In the genomic region with DNA sequence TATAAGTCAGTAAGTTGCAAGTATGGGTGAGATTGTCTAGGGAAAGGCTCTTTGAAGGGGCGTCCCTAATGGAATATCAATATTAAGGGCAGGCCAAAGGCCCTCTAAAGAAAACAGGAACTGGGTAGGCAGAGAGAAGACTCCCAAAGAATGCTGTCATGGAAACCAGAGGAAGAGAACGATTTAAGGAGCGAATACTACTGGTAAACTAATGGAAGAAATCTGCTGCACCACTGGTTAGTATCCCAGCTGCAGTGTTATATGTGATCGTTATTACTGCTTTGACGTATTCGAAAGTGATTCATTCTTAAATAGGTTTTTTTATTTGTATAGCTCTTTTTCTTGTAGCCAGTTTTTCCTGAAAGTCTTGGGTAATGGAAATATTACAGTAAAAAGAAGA, we compare ENCODE assay signal across 9 cellular contexts. TPM values are rescaled to one million over a fixed set of nuclear protein-coding genes. Genes with fewer than 3 reads are reported as not detected.
DNase-seq lines count a peak whose midpoint lies in the region; ATAC-seq, FAIRE-seq and TF ChIP-seq lines count a peak whose summit lies in the region.
"Had no signal": no experiment of that assay in that cellular context is flagged by ENCODE, and none has a peak within 500 bp of the region (broad histone marks: within the 10 kb centered on the region; RNA-seq: fewer than 3 reads in every experiment).

No MANE protein-coding gene starts in this region.

- H3K36me3 Mint-ChIP-seq in progenitor cell of endocrine pancreas (ENCODE audit: insufficient read depth), result peaks cover 25% of the 10 kb centered on the region

- no peak overlapping the region for H4K5ac ChIP-seq in H1 (ENCODE audit: insufficient read length, low read depth, low read length)

- no peak overlapping the region for H3K18ac ChIP-seq in H1 (ENCODE audit: extremely low read depth, low read length)

- TF ChIP-seq CTCF in GM12865 (IDR thresholded peaks at IDR 0.05; ENCODE audit: insufficient read depth, low read depth, low read length, missing control alignments) (no peak), OCI-LY3 (IDR thresholded peaks at IDR 0.05; ENCODE audit: low read depth, low read length) (no peak), H1 (IDR thresholded peaks at IDR 0.05; ENCODE audit: control extremely low read depth in 1 of 3, insufficient read depth in 1 of 3, low read depth in 1 of 3, low read length in 3 of 3) (no peak), progenitor cell of endocrine pancreas (IDR thresholded peaks at IDR 0.05; ENCODE audit: unreplicated experiment) (no peak)

- peak overlapping the region; percentile 96 for H3K27ac Mint-ChIP-seq in progenitor cell of endocrine pancreas

- H2BK5ac ChIP-seq in H1 (ENCODE audit: low read depth, low read length), result no peak overlapping the region

- peaks cover 27% of the 10 kb centered on the region for H3K4me1 Mint-ChIP-seq in progenitor cell of endocrine pancreas (ENCODE audit: low read depth)

- peaks cover 40% of the 10 kb centered on the region for H3K79me2 ChIP-seq in OCI-LY3 (ENCODE audit: low read length)
- peaks cover 0 to 36% of the 10 kb centered on the region in 2 experiments; a peak in 3 of 4 replicates for H3K79me2 ChIP-seq in H1 (ENCODE audit: control insufficient read depth in 1 of 2, insufficient read depth in 2 of 2, low read length in 2 of 2)

- H3K27me3 Mint-ChIP-seq in progenitor cell of endocrine pancreas, result no peaks in the 10 kb centered on the region

- H3K9ac ChIP-seq in OCI-LY3 (ENCODE audit: low read length), result peak overlapping the region; percentile 97
- H3K9ac ChIP-seq in H1 (replicated peaks in 1 of 4; ENCODE audit: extremely low read depth in 1 of 4, low read depth in 3 of 4, low read length in 3 of 4), result peak overlapping the region in 3 of 4 experiments; percentile 83 to 98 (median 97); a peak in 3 of 7 replicates

- no peak for TF ChIP-seq POLR2A in H1 (IDR thresholded peaks at IDR 0.05; ENCODE audit: control extremely low read depth in 1 of 2, low read depth in 2 of 2, low read length in 2 of 2)

- peaks cover 30% of the 10 kb centered on the region for H3K36me3 ChIP-seq in OCI-LY3 (replicated peaks; ENCODE audit: low read depth, low read length)
- peaks cover 18 to 37% (median 28%) of the 10 kb centered on the region in 4 experiments for H3K36me3 ChIP-seq in H1 (ENCODE audit: control insufficient read depth in 2 of 4, insufficient read depth in 4 of 4, low read length in 3 of 4)

- H4K91ac ChIP-seq in H1 (replicated peaks; ENCODE audit: insufficient read length, low read length), result no peak overlapping the region

- FAIRE-seq in H1 (lab: Jason Lieb, UNC), result no peak

- no peaks in the 10 kb centered on the region for H3K9me3 ChIP-seq in OCI-LY3 (ENCODE audit: insufficient read depth, low read length)
- peaks cover 6 to 13% of the 10 kb centered on the region in 2 experiments for H3K9me3 ChIP-seq in H1 (ENCODE audit: insufficient read depth in 2 of 2, low read depth in 1 of 2, low read length in 1 of 2)

- TF ChIP-seq EP300 in H1 (IDR thresholded peaks at IDR 0.05; ENCODE audit: borderline replicate concordance in 1 of 2, low read depth in 2 of 2, low read length in 2 of 2), result no peak

- H3K4me1 ChIP-seq in OCI-LY3 (ENCODE audit: low read length) (peaks cover 13% of the 10 kb centered on the region), H1 (replicated peaks in 1 of 4; ENCODE audit: control insufficient read depth in 3 of 4, insufficient read depth in 4 of 4, low read length in 3 of 4) (peaks cover 0 to 11% (median 6%) of the 10 kb centered on the region in 4 experiments; a peak in 5 of 7 replicates)

- no peak overlapping the region for H3K27ac ChIP-seq in OCI-LY3 (ENCODE audit: low read length)
- H3K27ac ChIP-seq in H1 (ENCODE audit: low read depth, low read length), result no peak overlapping the region

- H2BK15ac ChIP-seq in H1 (ENCODE audit: low read length), result no peak overlapping the region

- H3K4me2 ChIP-seq in OCI-LY3 (ENCODE audit: low read length), result peak overlapping the region; percentile 98
- H3K4me2 ChIP-seq in H1 (ENCODE audit: insufficient read depth in 1 of 2, low read depth in 2 of 2, low read length in 2 of 2), result peak overlapping the region; percentile 84 to 97

- H3K4ac ChIP-seq in H1 (replicated peaks; ENCODE audit: insufficient read length, low read depth, low read length), result no peak overlapping the region

- peaks cover 8% of the 10 kb centered on the region for H3K23me2 ChIP-seq in H1 (ENCODE audit: low read depth, low read length)

- POLR2A ChIA-PET in H1 (lab: Charles Lee; ENCODE audit: partially characterized antibody), result interaction anchor here (1.1 to 2.0 kb wide), 3 partner anchors 10 to 103 kb away, joined by 3 to 10 read pairs (median 3); no protein-coding TSS in a partner anchor

- H3K4me3 ChIP-seq in GM12865 (ENCODE audit: low read depth, low read length) (peak overlapping the region; percentile 78), OCI-LY3 (ENCODE audit: low read length) (peak overlapping the region; percentile 99), H1 (ENCODE audit: extremely low read depth in 1 of 4, insufficient read depth in 2 of 4, low read depth in 3 of 4, low read length in 4 of 4) (peak overlapping the region; percentile 81 to 96 (median 90))

- H3K27me3 ChIP-seq in OCI-LY3 (ENCODE audit: low read depth, low read length) (no peaks in the 10 kb centered on the region), H1 (replicated peaks in 1 of 4; ENCODE audit: control insufficient read depth in 3 of 4, extremely low read depth in 1 of 4, insufficient read depth in 3 of 4, low read length in 3 of 4) (peaks cover 10 to 21% (median 20%) of the 10 kb centered on the region in 4 experiments)

- H3K9me3 Mint-ChIP-seq in progenitor cell of endocrine pancreas (ENCODE audit: low read depth), result peaks cover 8% of the 10 kb centered on the region

- H2AFZ ChIP-seq in OCI-LY3 (ENCODE audit: low read depth, low read length), result no peak overlapping the region
- H2AFZ ChIP-seq in H1 (ENCODE audit: low read length), result no peak overlapping the region

- no peak overlapping the region for H2BK120ac ChIP-seq in H1 (replicated peaks; ENCODE audit: low read depth, low read length)

- no peak overlapping the region for H3K23ac ChIP-seq in H1 (ENCODE audit: insufficient read length)

- H3K4me3 Mint-ChIP-seq in progenitor cell of endocrine pancreas (ENCODE audit: low read depth), result peak overlapping the region; percentile 94

- H3K14ac ChIP-seq in H1 (ENCODE audit: insufficient read length), result no peak overlapping the region

- H2AK5ac ChIP-seq in H1 (ENCODE audit: low read depth, low read length), result no peak overlapping the region

- CTCF ChIA-PET in H1 (lab: Charles Lee; ENCODE audit: partially characterized antibody), result interaction anchor here (0.8 to 9.1 kb wide), 3 partner anchors 11 to 49 kb away, joined by 4 to 85 read pairs (median 32); no protein-coding TSS in a partner anchor

- no peaks in the 10 kb centered on the region for H4K20me1 ChIP-seq in OCI-LY3 (ENCODE audit: insufficient read depth, low read length)
- H4K20me1 ChIP-seq in H1 (replicated peaks in 1 of 2; ENCODE audit: control insufficient read depth in 1 of 2, insufficient read depth in 2 of 2, low read length in 2 of 2), result peaks cover 0 to 2% of the 10 kb centered on the region in 2 experiments

- WGBS in H1 (ENCODE audit: extremely low coverage in 1 of 2, insufficient coverage in 1 of 2, insufficient read length in 1 of 2, insufficient replicate concordance in 2 of 2, low coverage in 1 of 2, low lambda C conversion rate in 2 of 2, missing lambda C conversion rate in 1 of 2), 2 experiments, result 71% methylated on average over 6 of the region's 6 CpGs; no CpG with 5 or more reads in 1 of the 2 experiments

- H4K8ac ChIP-seq in H1 (ENCODE audit: extremely low read depth, insufficient read depth, low read length), result no peak overlapping the region

- no peak overlapping the region for H2BK12ac ChIP-seq in H1 (ENCODE audit: low read depth, low read length)

- H3K56ac ChIP-seq in H1 (replicated peaks; ENCODE audit: insufficient read length, low read depth, low read length), result no peak overlapping the region

- ATAC-seq in HG03139 (IDR thresholded peaks at IDR 0.05; ENCODE audit: unreplicated experiment), result no peak

- DNase-seq in GM12865 (ENCODE audit: low read depth) (no peak), H1 (ENCODE audit: low read depth in 1 of 2, low spot score in 2 of 2) (no peak), progenitor cell of endocrine pancreas (ENCODE audit: low spot score, unreplicated experiment) (no peak), NOMO-1 treated with dmso at 0.1 percent for 144 hours (lab: John Stamatoyannopoulos, UW; ENCODE audit: unreplicated experiment) (no peak), DMS153 treated with DMSO at 0.1 percent for 48 hours (lab: John Stamatoyannopoulos, UW; ENCODE audit: unreplicated experiment) (no peak), T1000 (lab: John Stamatoyannopoulos, UW) (no peak)

- TF ChIP-seq RAD21 in H1 (IDR thresholded peaks at IDR 0.05 in 1 of 2, conservative IDR thresholded peaks at IDR 0.05 in 1 of 2; ENCODE audit: low read depth in 2 of 2, low read length in 2 of 2), result no peak

- H3K79me1 ChIP-seq in H1 (ENCODE audit: low read depth, low read length), result peaks cover 3% of the 10 kb centered on the region

- no peak overlapping the region for H2BK20ac ChIP-seq in H1 (ENCODE audit: low read length)

RNA-seq across cellular contexts. Expression of gene CASP2, which starts 1.3 kb away (rescaled TPM):
- total RNA-seq in H1 (2021; fragmentation: NEBNext Ultra II Directional; extraction: Animal tissue kit (Norgen Biotek cat#: 25700)), result 32.8 and 35.3 TPM in 2 replicates
- polyA plus RNA-seq in H1 (2011; rRNA removed), result 18.3 and 23.7 TPM in 2 replicates
- 18.3 TPM for polyA plus RNA-seq in H1 (2011; cell fraction: cytosol; rRNA removed)
- 34.3 TPM for polyA plus RNA-seq in H1 (2011; cell fraction: nucleus; rRNA removed)
- 18.4 to 21.4 TPM (median 19.0 TPM) in 4 replicates for polyA plus RNA-seq in H1 (2012, experiment 1 of 2)
- 7.8 TPM for polyA plus RNA-seq in H1 (2012, experiment 2 of 2)
- polyA plus RNA-seq in H1 (2013, experiment 1 of 2), result 17.7 TPM
- polyA plus RNA-seq in H1 (2013, experiment 2 of 2), result 17.0 TPM
- polyA minus RNA-seq in H1 (2011; rRNA and poly(A)+ RNA removed), result 53.5 and 68.2 TPM in 2 replicates
- 18.6 TPM for polyA minus RNA-seq in H1 (2011; cell fraction: cytosol; rRNA and poly(A)+ RNA removed)
- 36.3 TPM for polyA minus RNA-seq in H1 (2011; cell fraction: nucleus; rRNA and poly(A)+ RNA removed)
- total RNA-seq in progenitor cell of endocrine pancreas, result 65.5 and 68.9 TPM in 2 replicates

RNA-seq across cellular contexts. Expression of gene TMEM139, which starts 4.7 kb away (rescaled TPM):
- 3.2 and 4.4 TPM in 2 replicates for total RNA-seq in H1 (2021; fragmentation: NEBNext Ultra II Directional; extraction: Animal tissue kit (Norgen Biotek cat#: 25700))
- 6.7 and 7.6 TPM in 2 replicates for polyA plus RNA-seq in H1 (2011; rRNA removed)
- 5.5 TPM for polyA plus RNA-seq in H1 (2011; cell fraction: cytosol; rRNA removed)
- 4.9 TPM for polyA plus RNA-seq in H1 (2011; cell fraction: nucleus; rRNA removed)
- polyA plus RNA-seq in H1 (2012, experiment 1 of 2), result 2.5 to 4.0 TPM (median 3.9 TPM) in 4 replicates
- 4.6 TPM for polyA plus RNA-seq in H1 (2012, experiment 2 of 2)
- 1.7 TPM for polyA plus RNA-seq in H1 (2013, experiment 1 of 2)
- 2.2 TPM for polyA plus RNA-seq in H1 (2013, experiment 2 of 2)
- 2.1 and 2.6 TPM in 2 replicates for polyA minus RNA-seq in H1 (2011; rRNA and poly(A)+ RNA removed)
- not detected for polyA minus RNA-seq in H1 (2011; cell fraction: cytosol; rRNA and poly(A)+ RNA removed)
- polyA minus RNA-seq in H1 (2011; cell fraction: nucleus; rRNA and poly(A)+ RNA removed), result 1.9 TPM
- total RNA-seq in progenitor cell of endocrine pancreas, result 4.7 and 5.1 TPM in 2 replicates
- total RNA-seq: lung microvascular endothelial cell had no signal

RNA-seq across cellular contexts. Expression of gene GSTK1, which starts 26.2 kb away (rescaled TPM):
- total RNA-seq in H1 (2021; fragmentation: NEBNext Ultra II Directional; extraction: Animal tissue kit (Norgen Biotek cat#: 25700)), result 25.5 and 26.2 TPM in 2 replicates
- polyA plus RNA-seq in H1 (2011; rRNA removed), result 32.5 and 34.0 TPM in 2 replicates
- polyA plus RNA-seq in H1 (2011; cell fraction: cytosol; rRNA removed), result 38.9 TPM
- 40.8 TPM for polyA plus RNA-seq in H1 (2011; cell fraction: nucleus; rRNA removed)
- polyA plus RNA-seq in H1 (2012, experiment 1 of 2), result 36.7 to 40.2 TPM (median 38.8 TPM) in 4 replicates
- polyA plus RNA-seq in H1 (2012, experiment 2 of 2), result 31.1 TPM
- 38.8 TPM for polyA plus RNA-seq in H1 (2013, experiment 1 of 2)
- polyA plus RNA-seq in H1 (2013, experiment 2 of 2), result 40.7 TPM
- 16.3 and 19.2 TPM in 2 replicates for polyA minus RNA-seq in H1 (2011; rRNA and poly(A)+ RNA removed)
- polyA minus RNA-seq in H1 (2011; cell fraction: cytosol; rRNA and poly(A)+ RNA removed), result 17.8 TPM
- 13.6 TPM for polyA minus RNA-seq in H1 (2011; cell fraction: nucleus; rRNA and poly(A)+ RNA removed)
- total RNA-seq in progenitor cell of endocrine pancreas, result 110 and 114 TPM in 2 replicates

RNA-seq across cellular contexts. Expression of gene CLCN1, which starts 26.5 kb away (rescaled TPM):
- total RNA-seq in H1 (2021; fragmentation: NEBNext Ultra II Directional; extraction: Animal tissue kit (Norgen Biotek cat#: 25700)), result 0.33 and 0.41 TPM in 2 replicates
- polyA plus RNA-seq in H1 (2011; rRNA removed), result 0.36 and 0.38 TPM in 2 replicates
- 0.27 TPM for polyA plus RNA-seq in H1 (2011; cell fraction: cytosol; rRNA removed)
- polyA plus RNA-seq in H1 (2011; cell fraction: nucleus; rRNA removed), result 0.36 TPM
- 0.21 to 0.34 TPM (median 0.30 TPM) in 4 replicates for polyA plus RNA-seq in H1 (2012, experiment 1 of 2)
- polyA plus RNA-seq in H1 (2012, experiment 2 of 2), result 0.25 TPM
- polyA plus RNA-seq in H1 (2013, experiment 1 of 2), result 0.16 TPM
- polyA plus RNA-seq in H1 (2013, experiment 2 of 2), result 0.20 TPM
- polyA minus RNA-seq in H1 (2011; rRNA and poly(A)+ RNA removed), result 0.09 and 0.15 TPM in 2 replicates
- polyA minus RNA-seq in H1 (2011; cell fraction: cytosol; rRNA and poly(A)+ RNA removed), result not detected
- not detected for polyA minus RNA-seq in H1 (2011; cell fraction: nucleus; rRNA and poly(A)+ RNA removed)
- 0.09 and 0.14 TPM in 2 replicates for total RNA-seq in progenitor cell of endocrine pancreas
- total RNA-seq: lung microvascular endothelial cell had no signal
